In genomic region chr18:8458546-8459215, GRCh38 we compare ENCODE assay signal across 21 cellular contexts.
DNase-seq lines count a peak whose midpoint lies in the region; ATAC-seq, FAIRE-seq and TF ChIP-seq lines count a peak whose summit lies in the region.
"Had no signal": no experiment of that assay in that cellular context is flagged by ENCODE, and none has a peak within 500 bp of the region (broad histone marks: within the 10 kb centered on the region; RNA-seq: fewer than 3 reads in every experiment).

No MANE protein-coding gene starts in this region.

- H3K79me2 ChIP-seq in parathyroid adenoma = no peaks in the 10 kb centered on the region

- no peak for TF ChIP-seq CTCF in right atrium auricular region (IDR thresholded peaks at IDR 0.05)
- no peak for TF ChIP-seq CTCF in parathyroid adenoma (IDR thresholded peaks at IDR 0.05)

- H3K9ac ChIP-seq in parathyroid adenoma = no peak overlapping the region
- H3K9ac ChIP-seq: BLaER1 had no signal

- intact Hi-C loops in cardiac septum (cut with DNase I) = no loop called here

- peak overlapping the region; percentile 24 for H2AFZ ChIP-seq in parathyroid adenoma
- H2AFZ ChIP-seq: GM23338 had no signal

- H3K27me3 ChIP-seq in right atrium auricular region = no peaks in the 10 kb centered on the region
- H3K27me3 ChIP-seq in parathyroid adenoma (ENCODE audit: control insufficient read depth, insufficient read depth, low read length) = no peaks in the 10 kb centered on the region
- H3K27me3 ChIP-seq: BLaER1 had no signal

- peak; percentile 35 for FAIRE-seq in urothelium cell line (lab: Jason Lieb, UNC)
- FAIRE-seq: A204.1, G401.6, GM12892, GM19239 had no signal

- H3K27ac ChIP-seq in right atrium auricular region (no peak overlapping the region), parathyroid adenoma (no peak overlapping the region)
- H3K27ac ChIP-seq: 22Rv1, BLaER1, C4-2B had no signal

- H3K4me1 ChIP-seq in right atrium auricular region (no peaks in the 10 kb centered on the region), parathyroid adenoma (no peaks in the 10 kb centered on the region)
- H3K4me1 ChIP-seq: Caco-2 had no signal

- peak; percentile 29 for DNase-seq in cardiac septum (ENCODE audit: low spot score)
- no peak for DNase-seq in right atrium auricular region (ENCODE audit: low spot score)
- DNase-seq in urothelium cell line (ENCODE audit: low spot score) = no peak
- DNase-seq: Caco-2; CD4-positive, CD25-positive, alpha-beta regulatory T cell; CD8-positive, alpha-beta T cell; DMS153; DND-41; H9 had no signal

- H3K36me3 ChIP-seq in right atrium auricular region (no peaks in the 10 kb centered on the region), parathyroid adenoma (ENCODE audit: control insufficient read depth, insufficient read depth, low read length) (no peaks in the 10 kb centered on the region)
- H3K36me3 ChIP-seq: BLaER1 had no signal

- H3K4me2 ChIP-seq in parathyroid adenoma (ENCODE audit: low read length) = peak overlapping the region; percentile 31
- H3K4me2 ChIP-seq: BLaER1, GM23338 had no signal

- no peak for ATAC-seq in GM18498 (IDR thresholded peaks at IDR 0.05; ENCODE audit: unreplicated experiment)
- no peak for ATAC-seq in GM19328 (IDR thresholded peaks at IDR 0.05; ENCODE audit: unreplicated experiment)
- ATAC-seq: CD8-positive, alpha-beta T cell; GM23338; HCT116 had no signal

- H3K9me3 ChIP-seq in right atrium auricular region = no peaks in the 10 kb centered on the region
- H3K9me3 ChIP-seq in parathyroid adenoma (ENCODE audit: control insufficient read depth, low read length) = no peaks in the 10 kb centered on the region
- H3K9me3 ChIP-seq: BLaER1, Caco-2 had no signal

- H3K4me3 ChIP-seq in right atrium auricular region (no peak overlapping the region), parathyroid adenoma (ENCODE audit: low read depth, low read length) (no peak overlapping the region)
- H3K4me3 ChIP-seq: BLaER1, GM23338 had no signal
